27 cellular contexts compared by ENCODE assay signal in genomic region chrX:2587146-2587545, GRCh38.
"Had no signal": no experiment of that assay in that cellular context is flagged by ENCODE, and none has a peak within 500 bp of the region (broad histone marks: within the 10 kb centered on the region; RNA-seq: fewer than 3 reads in every experiment).

No MANE protein-coding gene starts in this region.

- H2AFZ ChIP-seq: neural progenitor cell, parathyroid adenoma had no signal

- H3K27ac ChIP-seq: dorsolateral prefrontal cortex, esophagus muscularis mucosa, foreskin keratinocyte, heart right ventricle, left lung, neural progenitor cell, parathyroid adenoma, right lobe of liver, testis, tibial nerve, upper lobe of left lung had no signal

- H3K27ac Mint-ChIP-seq: endodermal cell; mesothelial cell of epicardium; natural killer cell treated with Interleukin-12 subunit alpha and Interleukin-12 subunit beta and Interleukin-15 and Interleukin-18, amount 100 ng/mL, for 72 hours; neural progenitor cell; progenitor cell of endocrine pancreas had no signal

- ATAC-seq: foreskin keratinocyte; heart right ventricle; left cardiac atrium; left lung; mucosa of descending colon; natural killer cell treated with Interleukin-12 subunit alpha and Interleukin-12 subunit beta and Interleukin-15 and Interleukin-18, amount 100 ng/mL, for 72 hours; right lobe of liver had no signal

- H3K4me3 Mint-ChIP-seq: endodermal cell; mesothelial cell of epicardium; naive B cell; natural killer cell treated with Interleukin-12 subunit alpha and Interleukin-12 subunit beta and Interleukin-15 and Interleukin-18, amount 100 ng/mL, for 72 hours; neural progenitor cell had no signal

- H3K9me3 ChIP-seq: esophagus muscularis mucosa, heart right ventricle, left lung, mucosa of descending colon, right lobe of liver, testis, tibial nerve, upper lobe of left lung had no signal

- H3K4me3 ChIP-seq: dorsolateral prefrontal cortex, esophagus muscularis mucosa, heart right ventricle, left lung, mucosa of descending colon, neural progenitor cell, right lobe of liver, testis, tibial nerve, upper lobe of left lung had no signal

- H3K36me3 Mint-ChIP-seq: mesothelial cell of epicardium; natural killer cell treated with Interleukin-12 subunit alpha and Interleukin-12 subunit beta and Interleukin-15 and Interleukin-18, amount 100 ng/mL, for 72 hours; neural progenitor cell had no signal

- H3K79me2 ChIP-seq: parathyroid adenoma had no signal

- H3K4me2 ChIP-seq: neural progenitor cell had no signal

- H3K4me1 ChIP-seq: parathyroid adenoma, right lobe of liver had no signal

- H3K27me3 ChIP-seq: testis had no signal

- DNase-seq: dorsolateral prefrontal cortex; effector CD4-positive, alpha-beta T cell; endodermal cell; foreskin keratinocyte; glutamatergic neuron; heart right ventricle; hippocampal formation; left cardiac atrium; left lung; mesenchymal stem cell; mucosa of descending colon; naive B cell; right lobe of liver; small intestine; stimulated activated CD4-positive, alpha-beta T cell treated with anti-CD3 and anti-CD28 coated beads, Interleukin-15, amount 100 ng/mL, for 24 hours; stimulated activated CD4-positive, alpha-beta T cell treated with anti-CD3 and anti-CD28 coated beads, Interleukin-2, amount 100 ng/mL, for 48 hours; stimulated activated naive CD4-positive, alpha-beta T cell; substantia nigra; testis; upper lobe of left lung had no signal

- H3K36me3 ChIP-seq: esophagus muscularis mucosa, heart right ventricle, left lung, neural progenitor cell, right lobe of liver, tibial nerve, upper lobe of left lung had no signal

- H3K9me3 Mint-ChIP-seq: endodermal cell; naive B cell; natural killer cell treated with Interleukin-12 subunit alpha and Interleukin-12 subunit beta and Interleukin-15 and Interleukin-18, amount 100 ng/mL, for 72 hours; neural progenitor cell had no signal

- H3K9ac ChIP-seq: neural progenitor cell, parathyroid adenoma had no signal
